ENCODE assay signal across 11 cellular contexts in the genomic region with DNA sequence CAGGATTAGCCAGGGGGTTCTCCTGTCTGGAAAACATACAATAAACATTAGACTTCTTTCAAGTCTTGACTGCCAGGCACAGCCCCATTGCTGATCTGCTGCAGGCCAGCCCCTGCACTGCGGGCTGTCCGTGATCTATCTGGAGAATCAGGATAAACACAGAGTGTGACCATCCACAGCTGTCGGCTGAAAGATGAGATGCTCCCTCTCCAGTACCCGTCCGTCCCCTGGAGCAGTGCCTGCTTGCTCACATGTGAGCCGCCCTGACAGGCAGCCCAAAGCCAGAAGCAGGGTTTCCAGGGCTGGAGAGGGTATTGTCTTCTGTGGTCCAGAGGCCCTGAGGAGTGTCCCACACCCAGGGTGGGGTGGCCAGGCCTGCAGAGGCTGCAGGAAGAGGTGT. TPM values are rescaled to one million over a fixed set of nuclear protein-coding genes. Genes with fewer than 3 reads are reported as not detected.
DNase-seq lines count a peak whose midpoint lies in the region; ATAC-seq and TF ChIP-seq lines count a peak whose summit lies in the region.
"Had no signal": no experiment of that assay in that cellular context is flagged by ENCODE, and none has a peak within 500 bp of the region (broad histone marks: within the 10 kb centered on the region; RNA-seq: fewer than 3 reads in every experiment).

No MANE protein-coding gene starts in this region.

- no peak overlapping the region for H3K4me3 Mint-ChIP-seq in activated CD4-positive, alpha-beta T cell treated with anti-CD3 and anti-CD28 coated beads for 36 hours

- H3K9me3 Mint-ChIP-seq in activated CD4-positive, alpha-beta T cell treated with anti-CD3 and anti-CD28 coated beads for 36 hours (ENCODE audit: low read depth), result no peaks in the 10 kb centered on the region

- H3K27me3 ChIP-seq in Panc1 (ENCODE audit: control insufficient read depth, insufficient read depth, low read length) (no peaks in the 10 kb centered on the region), gastrocnemius medialis (no peaks in the 10 kb centered on the region)
- H3K27me3 ChIP-seq: cardiac muscle cell had no signal

- H3K27me3 Mint-ChIP-seq in activated CD4-positive, alpha-beta T cell treated with anti-CD3 and anti-CD28 coated beads for 36 hours, result no peaks in the 10 kb centered on the region

- no peaks in the 10 kb centered on the region for H3K36me3 ChIP-seq in Panc1 (ENCODE audit: control insufficient read depth, insufficient read depth, low read length)
- no peaks in the 10 kb centered on the region for H3K36me3 ChIP-seq in gastrocnemius medialis
- H3K36me3 ChIP-seq: cardiac muscle cell had no signal

- TF ChIP-seq CTCF in Panc1 (IDR thresholded peaks at IDR 0.05) (no peak), gastrocnemius medialis (IDR thresholded peaks at IDR 0.05 in 4 of 5, conservative IDR thresholded peaks at IDR 0.05 in 1 of 5) (no peak)

- H3K4me3 ChIP-seq in Panc1 (ENCODE audit: low read depth in 2 of 2, low read length in 2 of 2) (no peak overlapping the region), gastrocnemius medialis (no peak overlapping the region)
- H3K4me3 ChIP-seq: cardiac muscle cell had no signal

- CTCF ChIA-PET in activated CD4-positive, alpha-beta T cell treated with anti-CD3 and anti-CD28 coated beads for 36 hours (lab: Charles Lee), result no interaction called here
- CTCF ChIA-PET in Panc1 (lab: Charles Lee), result no interaction called here

- H3K4me1 Mint-ChIP-seq in activated CD4-positive, alpha-beta T cell treated with anti-CD3 and anti-CD28 coated beads for 36 hours, result peaks cover 24% of the 10 kb centered on the region

- no peak for ATAC-seq in activated CD4-positive, alpha-beta T cell treated with anti-CD3 and anti-CD28 coated beads for 36 hours
- ATAC-seq in Panc1 (peak; percentile 32; the same call in 1 of the 2 replicates), gastrocnemius medialis (peak; percentile 88 to 91)

- POLR2A ChIA-PET in activated CD4-positive, alpha-beta T cell treated with anti-CD3 and anti-CD28 coated beads for 36 hours (lab: Charles Lee), result no interaction called here
- POLR2A ChIA-PET in Panc1 (lab: Charles Lee), result no interaction called here

- peak; percentile 70 to 89 for TF ChIP-seq POLR2A in gastrocnemius medialis (IDR thresholded peaks at IDR 0.05)

- no TSS peak for BruUV-seq in Panc1 (replicated peaks; lab: Mats Ljungman, UMichigan)

- intact Hi-C loops in activated CD4-positive, alpha-beta T cell treated with anti-CD3 and anti-CD28 coated beads for 36 hours (cut with DNase I, micrococcal nuclease), result no loop called here
- intact Hi-C loops in Panc1 (cut with micrococcal nuclease; ENCODE audit: unreplicated experiment) (no loop called here), gastrocnemius medialis (cut with DNase I; ENCODE audit: low total_unique reads) (no loop called here)

- H3K27ac Mint-ChIP-seq in activated CD4-positive, alpha-beta T cell treated with anti-CD3 and anti-CD28 coated beads for 36 hours, result no peak overlapping the region

- no peaks in the 10 kb centered on the region for H3K4me1 ChIP-seq in Panc1 (ENCODE audit: control insufficient read depth, insufficient read depth, low read length)
- H3K4me1 ChIP-seq in gastrocnemius medialis, result peaks cover 50 to 63% of the 10 kb centered on the region in 2 donors

- DNase-seq in activated CD4-positive, alpha-beta T cell treated with anti-CD3 and anti-CD28 coated beads for 36 hours, result peak; percentile 3
- no peak for DNase-seq in activated CD4-positive, alpha-beta T cell treated with anti-CD3 and anti-CD28 coated beads, Interleukin-2, amount 50 U/mL, for 4 hours
- DNase-seq in Panc1 (ENCODE audit: low read depth, low spot score) (no peak), fibroblast of gingiva (ENCODE audit: low read depth) (peak; percentile 79), gastrocnemius medialis (peak; percentile 94 to 96), NCI-H748 (lab: John Stamatoyannopoulos, UW; ENCODE audit: unreplicated experiment) (no peak), MV-4-11 (lab: John Stamatoyannopoulos, UW) (no peak), NAMALWA (ENCODE audit: low spot score) (no peak)
- DNase-seq: activated CD4-positive, CD25-positive, alpha-beta regulatory T cell; activated effector memory CD4-positive, alpha-beta T cell treated with Interleukin-2 at 50 U/mL for 16 hours had no signal

- in situ Hi-C loops in Panc1 (cut with HindIII; ENCODE audit: low pct_unique_long_range_greater_than_20kb, low sequenced_read_pairs), result no loop called here
- in situ Hi-C loops in gastrocnemius medialis (cut with MboI; ENCODE audit: low sequenced_read_pairs in 4 of 4), result no loop called here

- H3K27ac ChIP-seq in Panc1 (ENCODE audit: low read length) (no peak overlapping the region), gastrocnemius medialis (peak overlapping the region; percentile 84 to 89 (median 86))
- H3K27ac ChIP-seq: cardiac muscle cell had no signal

- no peaks in the 10 kb centered on the region for H3K36me3 Mint-ChIP-seq in activated CD4-positive, alpha-beta T cell treated with anti-CD3 and anti-CD28 coated beads for 36 hours (ENCODE audit: low read depth)

- H3K9me3 ChIP-seq in Panc1 (ENCODE audit: control insufficient read depth, insufficient read depth, low read depth, low read length) (no peaks in the 10 kb centered on the region), gastrocnemius medialis (no peaks in the 10 kb centered on the region)

RNA-seq across cellular contexts. Expression of gene FOSL2, which starts 46.1 kb away (rescaled TPM):
- total RNA-seq in activated CD4-positive, alpha-beta T cell treated with anti-CD3 and anti-CD28 coated beads for 36 hours, result 100 to 1,000 TPM; 135 to 225 TPM
- total RNA-seq in Panc1 (2021; ENCODE audit: unreplicated experiment) (29.0 TPM), gastrocnemius medialis (100 to 1,000 TPM; 193 to 214 (median 210) TPM)
- 34.9 TPM for polyA plus RNA-seq in Panc1 (2012; ENCODE audit: insufficient read length)

Comparison
In these comparisons a context has a peak if more than half of its experiments do, and no peak if none do; other contexts are left out.
1. DNase-seq: peak in activated CD4-positive, alpha-beta T cell treated with anti-CD3 and anti-CD28 coated beads for 36 hours (single experiment), fibroblast of gingiva (single experiment) and gastrocnemius medialis (2 of 2); none in activated CD4-positive, alpha-beta T cell treated with anti-CD3 and anti-CD28 coated beads, Interleukin-2, amount 50 U/mL, for 4 hours (0 of 2), Panc1 (single experiment), NCI-H748 (single experiment), MV-4-11 (single experiment) and NAMALWA (single experiment).